In genomic region chr7:149477494-149478443, GRCh38 we compare ENCODE assay signal across 24 cellular contexts. TPM values are rescaled to one million over a fixed set of nuclear protein-coding genes. Genes with fewer than 3 reads are reported as not detected.
DNase-seq lines count a peak whose midpoint lies in the region; ATAC-seq, FAIRE-seq and TF ChIP-seq lines count a peak whose summit lies in the region.
"Had no signal": no experiment of that assay in that cellular context is flagged by ENCODE, and none has a peak within 500 bp of the region (broad histone marks: within the 10 kb centered on the region; RNA-seq: fewer than 3 reads in every experiment).

No MANE protein-coding gene starts in this region.

- H3K4me3 Mint-ChIP-seq in activated CD4-positive, alpha-beta T cell treated with anti-CD3 and anti-CD28 coated beads, Interleukin-2, amount 10 ng/mL, durations not matched to agents 7 days and 5 days, result no peak overlapping the region
- H3K4me3 Mint-ChIP-seq in astrocyte (ENCODE audit: unreplicated experiment), result peak overlapping the region; percentile 27
- H3K4me3 Mint-ChIP-seq: T-cell had no signal

- no peak overlapping the region for H3K4me2 ChIP-seq in astrocyte (ENCODE audit: low read length)

- 95 to 96% methylated on average over 18 of the region's 18 CpGs for WGBS in sigmoid colon, 2 donors

- no peak for TF ChIP-seq CTCF in astrocyte (IDR thresholded peaks at IDR 0.05; ENCODE audit: insufficient read depth, low read depth, low read length)
- no peak for TF ChIP-seq CTCF in sigmoid colon (IDR thresholded peaks at IDR 0.05)

- peak overlapping the region; percentile 25 for H3K27ac Mint-ChIP-seq in activated CD4-positive, alpha-beta T cell treated with anti-CD3 and anti-CD28 coated beads, Interleukin-2, amount 10 ng/mL, durations not matched to agents 7 days and 5 days
- peak overlapping the region; percentile 88 for H3K27ac Mint-ChIP-seq in astrocyte (ENCODE audit: unreplicated experiment)
- H3K27ac Mint-ChIP-seq: T-cell had no signal

- H3K27ac ChIP-seq in astrocyte (ENCODE audit: low read depth, low read length) (no peak overlapping the region), sigmoid colon (no peak overlapping the region)
- H3K27ac ChIP-seq: transverse colon had no signal

- H3K36me3 ChIP-seq in astrocyte (ENCODE audit: insufficient read depth, low read length), result peaks cover 17% of the 10 kb centered on the region
- H3K36me3 ChIP-seq in sigmoid colon, result peaks cover 24 to 59% (median 39%) of the 10 kb centered on the region in 4 donors

- no peak for TF ChIP-seq POLR2A in sigmoid colon (IDR thresholded peaks at IDR 0.05)

- CTCF ChIA-PET in activated CD4-positive, alpha-beta T cell treated with anti-CD3 and anti-CD28 coated beads, Interleukin-2, amount 10 ng/mL, durations not matched to agents 7 days and 5 days (lab: Charles Lee), result no interaction called here

- H3K79me2 ChIP-seq in astrocyte (ENCODE audit: insufficient read depth, low read length), result peaks cover 26% of the 10 kb centered on the region

- no peak overlapping the region for H3K4me3 ChIP-seq in astrocyte (ENCODE audit: insufficient read depth, low read depth, low read length)
- H3K4me3 ChIP-seq in sigmoid colon, result no peak overlapping the region
- H3K4me3 ChIP-seq: lung, transverse colon had no signal

- ATAC-seq in GM21423 (IDR thresholded peaks at IDR 0.05; ENCODE audit: unreplicated experiment), result no peak
- ATAC-seq: PC-3, T-cell had no signal

- peaks cover 68% of the 10 kb centered on the region for H3K36me3 Mint-ChIP-seq in activated CD4-positive, alpha-beta T cell treated with anti-CD3 and anti-CD28 coated beads, Interleukin-2, amount 10 ng/mL, durations not matched to agents 7 days and 5 days (ENCODE audit: low read depth)
- peaks cover 28% of the 10 kb centered on the region for H3K36me3 Mint-ChIP-seq in astrocyte (ENCODE audit: low read depth, unreplicated experiment)

- no peaks in the 10 kb centered on the region for H3K4me1 ChIP-seq in astrocyte (ENCODE audit: insufficient read depth, low read length)
- no peaks in the 10 kb centered on the region for H3K4me1 ChIP-seq in sigmoid colon
- H3K4me1 ChIP-seq: transverse colon had no signal

- no peak overlapping the region for H3K9ac ChIP-seq in astrocyte (ENCODE audit: low read length)

- no peak for FAIRE-seq in astrocyte (lab: Jason Lieb, UNC)
- FAIRE-seq: bronchial epithelial cell, keratinocyte had no signal

- DNase-seq in activated CD4-positive, alpha-beta T cell treated with anti-CD3 and anti-CD28 coated beads, Interleukin-2, amount 10 ng/mL, durations not matched to agents 7 days and 5 days, result peak; percentile 3
- DNase-seq in activated CD4-positive, alpha-beta T cell treated with anti-CD3 and anti-CD28 coated beads, Interleukin-2, amount 50 U/mL, for 48 hours, result no peak
- DNase-seq in astrocyte (ENCODE audit: low read depth) (no peak), iPS-NIHi7 (ENCODE audit: extremely low spot score) (peak; percentile 69), sigmoid colon (peak; percentile 54), NCI-H2081 treated with DMSO at 0.1 percent for 48 hours (lab: John Stamatoyannopoulos, UW) (no peak), OCI-M1 (lab: John Stamatoyannopoulos, UW) (no peak)
- DNase-seq: 8988T; activated effector memory CD4-positive, alpha-beta T cell treated with anti-CD3 and anti-CD28 coated beads, Interleukin-2, amount 50 U/mL, for 16 hours; DMS79; NCI-H1092 treated with DMSO at 0.1 percent for 48 hours; NCI-H1930; NCI-H226; NCI-H82; occipital lobe; PC-3; SIG-M5; stimulated activated CD4-positive, alpha-beta T cell treated with anti-CD3 and anti-CD28 coated beads, Interleukin-4, amount 100 ng/mL, for 4 hours; T-cell; transverse colon had no signal

- no peaks in the 10 kb centered on the region for H3K4me1 Mint-ChIP-seq in activated CD4-positive, alpha-beta T cell treated with anti-CD3 and anti-CD28 coated beads, Interleukin-2, amount 10 ng/mL, durations not matched to agents 7 days and 5 days
- H3K4me1 Mint-ChIP-seq in astrocyte (ENCODE audit: low read depth, unreplicated experiment), result peaks cover 8% of the 10 kb centered on the region

- TF ChIP-seq EP300 in sigmoid colon (IDR thresholded peaks at IDR 0.05), result no peak

- no peak overlapping the region for H2AFZ ChIP-seq in astrocyte (ENCODE audit: low read depth, low read length)

- H3K27me3 ChIP-seq in astrocyte (ENCODE audit: insufficient read depth, low read length) (no peaks in the 10 kb centered on the region), sigmoid colon (no peaks in the 10 kb centered on the region)
- H3K27me3 ChIP-seq: transverse colon had no signal

- H3K27me3 Mint-ChIP-seq in activated CD4-positive, alpha-beta T cell treated with anti-CD3 and anti-CD28 coated beads, Interleukin-2, amount 10 ng/mL, durations not matched to agents 7 days and 5 days, result no peaks in the 10 kb centered on the region
- no peaks in the 10 kb centered on the region for H3K27me3 Mint-ChIP-seq in astrocyte (ENCODE audit: low read depth, unreplicated experiment)
- H3K27me3 Mint-ChIP-seq: T-cell had no signal

- POLR2A ChIA-PET in activated CD4-positive, alpha-beta T cell treated with anti-CD3 and anti-CD28 coated beads, Interleukin-2, amount 10 ng/mL, durations not matched to agents 7 days and 5 days (lab: Charles Lee), result no interaction called here

- H3K9me3 Mint-ChIP-seq in activated CD4-positive, alpha-beta T cell treated with anti-CD3 and anti-CD28 coated beads, Interleukin-2, amount 10 ng/mL, durations not matched to agents 7 days and 5 days, result peaks cover 9% of the 10 kb centered on the region
- H3K9me3 Mint-ChIP-seq in astrocyte (ENCODE audit: unreplicated experiment), result peaks cover 6% of the 10 kb centered on the region

- H3K9me3 ChIP-seq in astrocyte (ENCODE audit: insufficient read depth, low read depth, low read length) (no peaks in the 10 kb centered on the region), sigmoid colon (no peaks in the 10 kb centered on the region)
- H3K9me3 ChIP-seq: transverse colon had no signal

- H4K20me1 ChIP-seq in astrocyte (ENCODE audit: insufficient read depth, low read length), result peaks cover 27% of the 10 kb centered on the region

- intact Hi-C loops in sigmoid colon (cut with DNase I), result no loop called here

RNA-seq across cellular contexts. Expression of gene ZNF777, which starts 16.9 kb away (rescaled TPM):
- 10 to 100 TPM; 14.9 to 15.1 TPM for total RNA-seq in activated CD4-positive, alpha-beta T cell treated with anti-CD3 and anti-CD28 coated beads, Interleukin-2, amount 10 ng/mL, durations not matched to agents 7 days and 5 days
- 17.2 TPM in 2 replicates for total RNA-seq in astrocyte
- total RNA-seq in sigmoid colon, result 1 to 10 TPM; 5.7 to 7.7 (median 6.6) TPM
- 1 to 10 TPM; 4.2 to 8.8 (median 7.2) TPM for polyA plus RNA-seq in sigmoid colon

RNA-seq across cellular contexts. Expression of gene ZNF746, which starts 19.8 kb away (rescaled TPM):
- total RNA-seq in activated CD4-positive, alpha-beta T cell treated with anti-CD3 and anti-CD28 coated beads, Interleukin-2, amount 10 ng/mL, durations not matched to agents 7 days and 5 days, result 10 to 100 TPM; 21.0 to 21.9 TPM
- total RNA-seq in astrocyte, result 23.3 and 24.7 TPM in 2 replicates
- total RNA-seq in sigmoid colon, result 10 to 100 TPM; 16.4 to 18.9 (median 17.7) TPM
- 1 to 10 TPM; 4.2 to 9.4 (median 4.4) TPM for polyA plus RNA-seq in sigmoid colon

Comparison
In these comparisons a context has a peak if more than half of its experiments do, and no peak if none do; other contexts are left out.
1. DNase-seq: peak in activated CD4-positive, alpha-beta T cell treated with anti-CD3 and anti-CD28 coated beads, Interleukin-2, amount 10 ng/mL, durations not matched to agents 7 days and 5 days (single experiment), iPS-NIHi7 (single experiment) and sigmoid colon (single experiment); none in activated CD4-positive, alpha-beta T cell treated with anti-CD3 and anti-CD28 coated beads, Interleukin-2, amount 50 U/mL, for 48 hours (0 of 2), astrocyte (single experiment), NCI-H2081 treated with DMSO at 0.1 percent for 48 hours (single experiment) and OCI-M1 (single experiment).